17 cellular contexts compared by ENCODE assay signal in the genomic region with DNA sequence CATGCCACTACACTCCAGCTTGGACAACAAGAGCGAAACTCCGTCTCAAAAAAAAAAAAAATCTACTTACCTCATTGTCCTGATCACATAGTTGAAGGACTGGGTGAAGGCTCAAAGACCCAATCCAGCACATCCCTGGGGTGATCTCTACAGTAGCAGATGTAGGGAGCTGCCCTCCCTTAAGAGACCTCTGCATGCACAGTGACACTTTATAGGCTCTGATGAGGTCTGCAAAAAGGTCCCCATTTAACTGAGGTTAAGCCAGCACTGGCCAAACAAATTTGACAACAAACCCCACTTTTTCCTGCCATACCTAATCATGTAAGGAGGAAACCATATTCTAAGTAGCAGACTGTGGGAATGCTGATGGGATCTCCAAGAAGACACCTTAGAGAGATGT. TPM values are rescaled to one million over a fixed set of nuclear protein-coding genes. Genes with fewer than 3 reads are reported as not detected.
DNase-seq lines count a peak whose midpoint lies in the region; ATAC-seq, FAIRE-seq and TF ChIP-seq lines count a peak whose summit lies in the region.
"Had no signal": no experiment of that assay in that cellular context is flagged by ENCODE, and none has a peak within 500 bp of the region (broad histone marks: within the 10 kb centered on the region; RNA-seq: fewer than 3 reads in every experiment).

No MANE protein-coding gene starts in this region.

- 94 to 100% methylated on average over 2 of the region's 2 CpGs for WGBS in heart right ventricle, 2 donors

- BruUV-seq in OCI-LY7 (replicated peaks; lab: Mats Ljungman, UMichigan): no TSS peak

- ATAC-seq in heart right ventricle: no peak
- peak; percentile 28 for ATAC-seq in stimulated activated effector memory CD8-positive, alpha-beta T cell treated with anti-CD3 and anti-CD28 coated beads, Interleukin-12 subunit alpha, Interleukin-12 subunit beta, amount 100 ng/mL, for 72 hours
- no peak for ATAC-seq in HG03571 (IDR thresholded peaks at IDR 0.05; ENCODE audit: unreplicated experiment)
- ATAC-seq in HG03442 (IDR thresholded peaks at IDR 0.05; ENCODE audit: unreplicated experiment): no peak
- ATAC-seq: GM12878 had no signal

- H3K4me1 ChIP-seq in cardiac muscle cell (ENCODE audit: low read depth) (peaks cover 15% of the 10 kb centered on the region), heart right ventricle (no peaks in the 10 kb centered on the region), OCI-LY7 (ENCODE audit: insufficient read depth, low read length, poor library complexity, severe bottlenecking) (peaks cover 49% of the 10 kb centered on the region), kidney (ENCODE audit: control insufficient read depth in 1 of 2, insufficient read depth in 1 of 2, low read depth in 1 of 2, low read length in 2 of 2) (peaks cover 0 to 17% of the 10 kb centered on the region in 2 donors)

- H3K36me3 ChIP-seq in cardiac muscle cell (no peaks in the 10 kb centered on the region), heart right ventricle (no peaks in the 10 kb centered on the region), OCI-LY7 (ENCODE audit: insufficient read depth, low read length) (peaks cover 28% of the 10 kb centered on the region), kidney (ENCODE audit: control insufficient read depth in 1 of 2, insufficient read depth in 2 of 2, low read length in 2 of 2) (no peaks in the 10 kb centered on the region)

- POLR2A ChIA-PET in OCI-LY7 (lab: Charles Lee): interaction anchor here (0.7 to 1.4 kb wide), 6 partner anchors 9 to 145 kb away, joined by 3 to 8 read pairs (median 4); no protein-coding TSS in a partner anchor

- H3K4me1 Mint-ChIP-seq in stimulated activated effector memory CD8-positive, alpha-beta T cell treated with anti-CD3 and anti-CD28 coated beads, Interleukin-12 subunit alpha, Interleukin-12 subunit beta, amount 100 ng/mL, for 72 hours: no peaks in the 10 kb centered on the region
- H3K4me1 Mint-ChIP-seq: CD4-positive, CD25-positive, alpha-beta regulatory T cell had no signal

- peak overlapping the region; percentile 74 for H3K4me2 ChIP-seq in OCI-LY7 (ENCODE audit: low read length)

- H3K79me2 ChIP-seq in OCI-LY7 (ENCODE audit: insufficient read depth, low read depth, low read length): no peaks in the 10 kb centered on the region

- H3K27me3 ChIP-seq in cardiac muscle cell (no peaks in the 10 kb centered on the region), heart right ventricle (no peaks in the 10 kb centered on the region)

- H3K36me3 Mint-ChIP-seq in stimulated activated effector memory CD8-positive, alpha-beta T cell treated with anti-CD3 and anti-CD28 coated beads, Interleukin-12 subunit alpha, Interleukin-12 subunit beta, amount 100 ng/mL, for 72 hours: no peaks in the 10 kb centered on the region
- H3K36me3 Mint-ChIP-seq: CD4-positive, CD25-positive, alpha-beta regulatory T cell had no signal

- H2AFZ ChIP-seq in OCI-LY7 (ENCODE audit: low read length): no peak overlapping the region

- TF ChIP-seq CTCF in cardiac muscle cell (IDR thresholded peaks at IDR 0.05; ENCODE audit: low read depth, low read length): no peak
- no peak for TF ChIP-seq CTCF in heart right ventricle (IDR thresholded peaks at IDR 0.05)
- no peak for TF ChIP-seq CTCF in OCI-LY7 (conservative IDR thresholded peaks at IDR 0.05; ENCODE audit: low read length)
- TF ChIP-seq CTCF in kidney (IDR thresholded peaks at IDR 0.05; ENCODE audit: borderline replicate concordance, extremely low read depth, insufficient read depth): no peak

- no peak for DNase-seq in cardiac muscle cell (ENCODE audit: low read depth in 1 of 2, low spot score in 1 of 2)
- DNase-seq in heart right ventricle: no peak
- DNase-seq in OCI-LY7 (ENCODE audit: low spot score): no peak
- no peak for DNase-seq in kidney
- no peak for DNase-seq in stimulated activated effector memory CD8-positive, alpha-beta T cell treated with anti-CD3 and anti-CD28 coated beads, Interleukin-12 subunit alpha, Interleukin-12 subunit beta, amount 100 ng/mL, for 72 hours (ENCODE audit: low spot score in 2 of 2)
- no peak for DNase-seq in activated naive CD4-positive, alpha-beta T cell treated with Interleukin-2 at 50 U/mL for 16 hours
- DNase-seq: CD4-positive, CD25-positive, alpha-beta regulatory T cell; DMS53; HCEC 1CT had no signal

- peak overlapping the region in 1 of 2 donors; percentile 35 for H3K9ac ChIP-seq in kidney (ENCODE audit: low read length in 2 of 2)

- H3K9me3 Mint-ChIP-seq in stimulated activated effector memory CD8-positive, alpha-beta T cell treated with anti-CD3 and anti-CD28 coated beads, Interleukin-12 subunit alpha, Interleukin-12 subunit beta, amount 100 ng/mL, for 72 hours: no peaks in the 10 kb centered on the region

- H3K9me3 ChIP-seq in cardiac muscle cell (ENCODE audit: low read depth) (no peaks in the 10 kb centered on the region), heart right ventricle (no peaks in the 10 kb centered on the region), OCI-LY7 (ENCODE audit: low read length) (no peaks in the 10 kb centered on the region), kidney (ENCODE audit: control insufficient read depth in 1 of 2, low read length in 2 of 2) (no peaks in the 10 kb centered on the region)

- no peaks in the 10 kb centered on the region for H3K9me2 ChIP-seq in OCI-LY7 (ENCODE audit: insufficient read depth, low read length)

- intact Hi-C loops in heart right ventricle (cut with DNase I): no loop called here
- intact Hi-C loops in OCI-LY7 (cut with micrococcal nuclease; ENCODE audit: unreplicated experiment): no loop called here
- intact Hi-C loops in kidney (cut with DNase I): no loop called here

- CTCF ChIA-PET in OCI-LY7 (lab: Charles Lee; ENCODE audit: unreplicated experiment): interaction anchor here (0.7 kb wide), 1 partner anchor 11 kb away, joined by 3 read pairs; no protein-coding TSS in a partner anchor

- H4K20me1 ChIP-seq in OCI-LY7 (ENCODE audit: insufficient read depth, low read length): no peaks in the 10 kb centered on the region

- H3K27ac ChIP-seq in cardiac muscle cell (peak overlapping the region; percentile 62), heart right ventricle (no peak overlapping the region), OCI-LY7 (ENCODE audit: low read depth, low read length, poor library complexity, severe bottlenecking) (peak overlapping the region; percentile 76), kidney (ENCODE audit: low read depth in 2 of 2, low read length in 2 of 2) (peak overlapping the region; percentile 8 to 82)
- H3K27ac ChIP-seq: 22Rv1 had no signal

- H3K4me3 Mint-ChIP-seq in stimulated activated effector memory CD8-positive, alpha-beta T cell treated with anti-CD3 and anti-CD28 coated beads, Interleukin-12 subunit alpha, Interleukin-12 subunit beta, amount 100 ng/mL, for 72 hours: no peak overlapping the region
- H3K4me3 Mint-ChIP-seq: CD4-positive, CD25-positive, alpha-beta regulatory T cell had no signal

- H3K27ac Mint-ChIP-seq in stimulated activated effector memory CD8-positive, alpha-beta T cell treated with anti-CD3 and anti-CD28 coated beads, Interleukin-12 subunit alpha, Interleukin-12 subunit beta, amount 100 ng/mL, for 72 hours: no peak overlapping the region
- H3K27ac Mint-ChIP-seq: CD4-positive, CD25-positive, alpha-beta regulatory T cell had no signal

- no peak overlapping the region for H3K4me3 ChIP-seq in cardiac muscle cell
- no peak overlapping the region for H3K4me3 ChIP-seq in heart right ventricle
- H3K4me3 ChIP-seq in OCI-LY7 (ENCODE audit: low read depth, low read length, poor library complexity, severe bottlenecking): peak overlapping the region; percentile 54
- no peak overlapping the region for H3K4me3 ChIP-seq in kidney (ENCODE audit: low read length in 2 of 2)
- H3K4me3 ChIP-seq: GM12878 had no signal

- FAIRE-seq in kidney (lab: Jason Lieb, UNC): no peak
- FAIRE-seq: GM12878, GM18507 had no signal

RNA-seq across cellular contexts. Expression of gene SPATA12, which starts 31.1 kb away (rescaled TPM):
- not detected in 2 replicates for total RNA-seq in cardiac muscle cell
- 0.91 TPM in 1 of 2 replicates, not detected in the other for polyA plus RNA-seq in cardiac muscle cell
- not detected for total RNA-seq in heart right ventricle
- polyA plus RNA-seq in heart right ventricle: not detected
- total RNA-seq in OCI-LY7 (2014; rRNA removed; shearing (Covaris generic)): not detected in 2 replicates
- total RNA-seq in OCI-LY7 (2022): 0.13 and 0.20 TPM in 2 replicates
- not detected for total RNA-seq in kidney
- polyA plus RNA-seq in kidney (ENCODE audit: insufficient read depth, low read depth, low replicate concordance): not detected
- total RNA-seq: A673; CD4-positive, CD25-positive, alpha-beta regulatory T cell; G401 had no signal
- polyA plus RNA-seq: BJ; CD4-positive, CD25-positive, alpha-beta regulatory T cell had no signal

Comparison
In these comparisons a context has a peak if more than half of its experiments do, and no peak if none do; other contexts are left out.
1. H3K27ac ChIP-seq: peak in cardiac muscle cell (single experiment), OCI-LY7 (single experiment) and kidney (2 of 2); none in heart right ventricle (0 of 10).